1 cellular context compared by ENCODE assay signal in genomic region chr7:110943686-110944350, GRCh38.
TF ChIP-seq lines count a peak whose summit lies in the region.

No MANE protein-coding gene starts in this region.

TF ChIP-seq in IMR-90, 13 proteins besides CTCF, POLR2A, EP300 and RAD21:
- TF ChIP-seq ELK1 (IDR thresholded peaks at IDR 0.05; ENCODE audit: borderline replicate concordance, low read depth, low read length) (no peak), CEBPB (IDR thresholded peaks at IDR 0.05; ENCODE audit: low read depth, low read length) (no peak), USF2 (IDR thresholded peaks at IDR 0.05; ENCODE audit: low read depth, low read length) (no peak), SMC3 (IDR thresholded peaks at IDR 0.05; ENCODE audit: low read depth, low read length) (no peak), BHLHE40 (IDR thresholded peaks at IDR 0.05; ENCODE audit: low read depth, low read length) (no peak), NFE2L2 (IDR thresholded peaks at IDR 0.05; ENCODE audit: low read depth, low read length) (no peak), FOS (IDR thresholded peaks at IDR 0.05; ENCODE audit: low read depth, low read length) (no peak), MAZ (IDR thresholded peaks at IDR 0.05; ENCODE audit: borderline replicate concordance, low read depth, low read length) (no peak), CHD1 (IDR thresholded peaks at IDR 0.05; ENCODE audit: low read depth, low read length) (no peak), RFX5 (IDR thresholded peaks at IDR 0.05; ENCODE audit: low read depth, low read length) (no peak), RCOR1 (IDR thresholded peaks at IDR 0.05; ENCODE audit: insufficient replicate concordance, low read length) (no peak), MAFK (IDR thresholded peaks at IDR 0.05; ENCODE audit: low read depth, low read length) (no peak), MXI1 (IDR thresholded peaks at IDR 0.05; ENCODE audit: borderline replicate concordance, low read depth, low read length) (no peak)
